In the genomic region with DNA sequence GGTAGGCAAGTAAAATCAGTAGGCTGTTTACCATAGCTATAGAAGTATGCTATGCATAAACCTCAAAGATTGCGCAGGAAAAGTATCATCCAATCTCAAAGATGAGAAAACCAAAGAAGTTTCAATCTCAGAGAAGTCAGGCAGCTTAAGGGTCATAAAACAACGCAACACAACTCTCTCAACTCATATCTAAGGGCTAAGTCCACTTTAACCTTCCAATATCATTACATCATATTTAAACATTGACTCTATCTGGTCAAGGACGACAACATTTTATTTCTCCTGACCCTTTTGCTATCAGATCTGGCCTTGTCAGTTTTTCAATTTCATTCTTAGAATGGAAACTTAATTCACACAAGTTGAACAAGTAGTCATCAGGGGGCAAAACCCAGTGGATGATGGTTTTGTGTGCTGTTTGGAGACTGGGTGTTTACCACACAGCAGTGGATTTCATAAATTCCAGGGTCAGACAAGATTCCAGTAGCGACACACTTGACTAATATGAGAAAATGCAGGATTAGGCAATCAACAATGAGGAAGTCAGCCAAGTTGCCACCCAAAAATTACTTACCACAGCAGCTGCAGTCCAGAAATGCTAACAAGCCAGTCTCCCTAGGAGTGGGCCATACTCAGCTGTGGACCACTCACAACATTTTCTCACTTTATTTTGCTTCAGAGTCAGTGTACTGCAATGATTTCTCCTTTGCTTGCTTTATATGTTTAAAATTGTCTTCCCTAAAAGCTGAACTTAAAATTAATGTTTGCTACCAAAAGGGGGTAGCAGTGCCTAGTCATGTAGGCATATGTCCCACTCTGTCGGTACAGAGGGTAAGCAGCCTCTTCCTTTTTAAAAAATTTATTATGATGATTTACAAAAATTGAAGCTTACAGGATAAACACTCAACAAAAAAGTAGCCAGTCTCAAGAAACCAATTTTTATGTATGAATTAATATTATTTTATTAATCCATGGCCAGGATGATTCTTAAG, we compare ENCODE assay signal across 8 cellular contexts.
A peak's percentile ranks its signal among the peaks of the same experiment; 100 is the strongest.
DNase-seq lines count a peak whose midpoint lies in the region; ATAC-seq and TF ChIP-seq lines count a peak whose summit lies in the region.
"Not testable (repeated sequence)": the region's sequence is repeated elsewhere in the genome, so short reads cannot be mapped to it uniquely, and the experiment has no call there.

No MANE protein-coding gene starts in this region.

- not testable (repeated sequence) for H2AFZ ChIP-seq in IMR-90 (replicated peaks; ENCODE audit: low read length, poor library complexity)

- H2BK20ac ChIP-seq in IMR-90 (ENCODE audit: low read depth, low read length), result not testable (repeated sequence)

- not testable (repeated sequence) for H4K91ac ChIP-seq in IMR-90 (ENCODE audit: insufficient read depth, low read depth, low read length)

- H2BK5ac ChIP-seq in IMR-90 (ENCODE audit: low read depth, low read length, poor library complexity, severe bottlenecking), result not testable (repeated sequence)

- not testable (repeated sequence) for H3K36me3 ChIP-seq in IMR-90 (ENCODE audit: control insufficient read depth, insufficient read depth, low read length); gastroesophageal sphincter; lung (ENCODE audit: control insufficient read depth in 2 of 2, insufficient read depth in 2 of 2, low read length in 2 of 2); psoas muscle (ENCODE audit: insufficient read depth in 1 of 2, low read depth in 1 of 2); upper lobe of right lung

- CTCF ChIA-PET in IMR-90 (lab: Yijun Ruan, JAX), result not testable (repeated sequence)

- in situ Hi-C loops in IMR-90 (cut with MboI; ENCODE audit: low sequenced_read_pairs), result not testable (repeated sequence)

- not testable (repeated sequence) for H3K4me3 ChIP-seq in IMR-90 (ENCODE audit: insufficient read depth, low read depth, low read length); gastroesophageal sphincter; lung; psoas muscle; upper lobe of right lung

- not testable (repeated sequence) for TF ChIP-seq POLR2A in IMR-90 (IDR thresholded peaks at IDR 0.05; ENCODE audit: low read depth, low read length); gastroesophageal sphincter (IDR thresholded peaks at IDR 0.05)

- H3K4me2 ChIP-seq in IMR-90 (ENCODE audit: low read depth, low read length), result not testable (repeated sequence)

- not testable (repeated sequence) for TF ChIP-seq CTCF in IMR-90 (conservative IDR thresholded peaks at IDR 0.05; ENCODE audit: low read depth, low read length); gastroesophageal sphincter (IDR thresholded peaks at IDR 0.05); lung (IDR thresholded peaks at IDR 0.05; ENCODE audit: control extremely low read depth, extremely low read depth); psoas muscle (IDR thresholded peaks at IDR 0.05); upper lobe of right lung (IDR thresholded peaks at IDR 0.05)

- BruUV-seq in IMR-90 (replicated peaks; lab: Mats Ljungman, UMichigan), result not testable (repeated sequence)

- not testable (repeated sequence) for H3K23ac ChIP-seq in IMR-90 (ENCODE audit: low read depth, low read length)

- not testable (repeated sequence) for H2BK120ac ChIP-seq in IMR-90 (ENCODE audit: low read depth, low read length)

- not testable (repeated sequence) for H3K9me1 ChIP-seq in IMR-90 (ENCODE audit: insufficient read depth, low read length)

- H3K27me3 ChIP-seq in IMR-90 (ENCODE audit: control insufficient read depth, insufficient read depth, low read length); gastroesophageal sphincter; lung (ENCODE audit: control insufficient read depth, insufficient read depth); psoas muscle (ENCODE audit: insufficient read depth in 3 of 3, low read length in 2 of 3); upper lobe of right lung: not testable (repeated sequence)

- ATAC-seq in IMR-90 (ENCODE audit: low read depth), result peak; percentile 93
- peak; percentile 75 for ATAC-seq in SK-N-SH treated with all-trans-retinoic acid at 6 μM for 48 hours
- ATAC-seq in gastroesophageal sphincter, result peak; percentile 88
- ATAC-seq in left cardiac atrium, result peak; percentile 28 to 58
- peak; percentile 72 for ATAC-seq in left lobe of liver
- ATAC-seq in lung (ENCODE audit: insufficient read depth, low FRiP score), result peak; percentile 72
- ATAC-seq in psoas muscle, result peak; percentile 23 to 53 (median 48)
- peak; percentile 80 for ATAC-seq in upper lobe of right lung

- not testable (repeated sequence) for H2AK9ac ChIP-seq in IMR-90 (replicated peaks; ENCODE audit: low read depth, low read length, poor library complexity)

- POLR2A ChIA-PET in IMR-90 (lab: Charles Lee; ENCODE audit: unreplicated experiment), result not testable (repeated sequence)

- not testable (repeated sequence) for H3K56ac ChIP-seq in IMR-90 (ENCODE audit: extremely low read depth, insufficient read depth, low read length)

- H2BK15ac ChIP-seq in IMR-90 (ENCODE audit: low read depth, low read length), result not testable (repeated sequence)

- intact Hi-C loops in IMR-90 (cut with micrococcal nuclease); left cardiac atrium (cut with DNase I); psoas muscle (cut with DNase I); upper lobe of right lung (cut with DNase I): not testable (repeated sequence)

- not testable (repeated sequence) for H4K5ac ChIP-seq in IMR-90 (ENCODE audit: low read depth, low read length)

- H3K9me3 ChIP-seq in IMR-90 (ENCODE audit: control insufficient read depth, insufficient read depth, low read length); gastroesophageal sphincter; lung (ENCODE audit: control insufficient read depth in 2 of 2, insufficient read depth in 1 of 2, low read length in 1 of 2); psoas muscle; upper lobe of right lung: not testable (repeated sequence)

- H2AK5ac ChIP-seq in IMR-90 (ENCODE audit: low read depth, low read length), result not testable (repeated sequence)

- H3K18ac ChIP-seq in IMR-90 (ENCODE audit: low read depth, low read length), result not testable (repeated sequence)

- not testable (repeated sequence) for H3K27ac ChIP-seq in IMR-90 (ENCODE audit: insufficient read depth, low read length); gastroesophageal sphincter; lung (ENCODE audit: low read depth in 1 of 2, low read length in 1 of 2); psoas muscle; upper lobe of right lung

- not testable (repeated sequence) for H3K4ac ChIP-seq in IMR-90 (ENCODE audit: low read depth, low read length)

- dilution Hi-C loops in IMR-90 (cut with HindIII; ENCODE audit: low sequenced_read_pairs, unreplicated experiment), result not testable (repeated sequence)

- not testable (repeated sequence) for H3K14ac ChIP-seq in IMR-90 (replicated peaks; ENCODE audit: low read depth, low read length)

- DNase-seq in IMR-90; left cardiac atrium; left lobe of liver (ENCODE audit: low spot score); lung (ENCODE audit: low spot score); psoas muscle; upper lobe of right lung: not testable (repeated sequence)

- TF ChIP-seq RAD21 in IMR-90 (IDR thresholded peaks at IDR 0.05; ENCODE audit: low read length), result not testable (repeated sequence)

- H3K4me1 ChIP-seq in IMR-90 (ENCODE audit: control insufficient read depth, insufficient read depth, low read length); gastroesophageal sphincter; lung (ENCODE audit: control insufficient read depth in 2 of 2, insufficient read depth in 2 of 2, low read length in 2 of 2); psoas muscle; upper lobe of right lung: not testable (repeated sequence)

- not testable (repeated sequence) for H4K8ac ChIP-seq in IMR-90 (ENCODE audit: low read depth in 2 of 2, low read length in 2 of 2)

- no CpG with 5 or more reads among the region's 5 CpGs for WGBS in IMR-90 (ENCODE audit: extremely low coverage in 2 of 2, insufficient read length in 1 of 2), 2 experiments
- no CpG with 5 or more reads among the region's 5 CpGs for WGBS in gastroesophageal sphincter (ENCODE audit: low coverage in 1 of 2), 2 donors
- WGBS in lung, 2 donors, result no CpG with 5 or more reads among the region's 5 CpGs
- WGBS in psoas muscle, 3 donors, result no CpG with 5 or more reads among the region's 5 CpGs

- H3K79me1 ChIP-seq in IMR-90 (ENCODE audit: low read depth in 1 of 2, low read length in 2 of 2), result not testable (repeated sequence)

- H3K9ac ChIP-seq in IMR-90 (ENCODE audit: low read depth, low read length), result not testable (repeated sequence)

- not testable (repeated sequence) for TF ChIP-seq EP300 in gastroesophageal sphincter (IDR thresholded peaks at IDR 0.05)

- H4K20me1 ChIP-seq in IMR-90 (ENCODE audit: insufficient read depth, low read length), result not testable (repeated sequence)

Comparison
In these comparisons a context has a peak if more than half of its experiments do, and no peak if none do; other contexts are left out.
1. ATAC-seq: peak in every context shown above with its lines; median percentile 93 in IMR-90; 88 in gastroesophageal sphincter; 80 in upper lobe of right lung; 75 in SK-N-SH treated with all-trans-retinoic acid at 6 μM for 48 hours; 72 in left lobe of liver; 72 in lung; 48 in psoas muscle; 43 in left cardiac atrium.